In the genomic region with DNA sequence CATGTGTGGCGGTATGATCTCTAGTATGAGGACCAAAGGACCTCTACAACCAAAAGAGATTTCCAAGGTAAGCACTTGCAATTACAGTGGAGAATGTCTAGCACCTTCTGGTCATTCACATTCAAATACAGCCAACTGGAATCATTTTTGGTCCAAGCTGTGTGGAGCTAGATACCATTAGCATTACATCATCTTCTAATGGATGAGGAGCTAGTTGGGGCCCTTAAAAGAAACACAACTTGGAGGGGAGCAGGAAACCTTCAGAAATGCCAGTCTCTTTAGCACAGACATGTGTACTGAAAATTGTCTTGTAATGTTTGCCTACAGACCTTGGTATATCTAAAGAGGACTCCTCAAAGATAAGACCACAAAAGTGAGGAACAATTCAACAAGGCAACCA, we compare ENCODE assay signal across 11 cellular contexts.
A peak's percentile ranks its signal among the peaks of the same experiment; 100 is the strongest.
DNase-seq lines count a peak whose midpoint lies in the region; ATAC-seq, FAIRE-seq and TF ChIP-seq lines count a peak whose summit lies in the region.
"Had no signal": no experiment of that assay in that cellular context is flagged by ENCODE, and none has a peak within 500 bp of the region (broad histone marks: within the 10 kb centered on the region; RNA-seq: fewer than 3 reads in every experiment).

No MANE protein-coding gene starts in this region.

- CTCF ChIA-PET in H1 (lab: Charles Lee; ENCODE audit: partially characterized antibody), result interaction anchor here (0.7 kb wide), 1 partner anchor 837 kb away, joined by 3 read pairs; no protein-coding TSS in a partner anchor
- CTCF ChIA-PET in activated naive CD4-positive, alpha-beta T cell treated with anti-CD3 and anti-CD28 coated beads for 36 hours (lab: Charles Lee), result no interaction called here

- H3K27me3 ChIP-seq in BLaER1 treated with 17β-estradiol and CSF1 and Interleukin-3, amounts not matched to agents 10 nM and 100 nM, result peaks cover 0 to 11% (median 0%) of the 10 kb centered on the region in 11 experiments; a peak in 2 of 22 replicates
- no peaks in the 10 kb centered on the region for H3K27me3 ChIP-seq in H1 (replicated peaks in 1 of 4; ENCODE audit: control insufficient read depth in 3 of 4, extremely low read depth in 1 of 4, insufficient read depth in 3 of 4, low read length in 3 of 4)
- H3K27me3 ChIP-seq: ovary had no signal

- TF ChIP-seq CTCF in H1 (IDR thresholded peaks at IDR 0.05; ENCODE audit: control extremely low read depth in 1 of 3, insufficient read depth in 1 of 3, low read depth in 1 of 3, low read length in 3 of 3) (no peak), nephron (IDR thresholded peaks at IDR 0.05; ENCODE audit: unreplicated experiment in 3 of 3) (no peak)

- H3K36me3 Mint-ChIP-seq in nephron (ENCODE audit: low read depth), result no peaks in the 10 kb centered on the region
- no peaks in the 10 kb centered on the region for H3K36me3 Mint-ChIP-seq in activated naive CD4-positive, alpha-beta T cell treated with anti-CD3 and anti-CD28 coated beads, Interleukin-2, amount 50 U/mL, for 72 hours
- H3K36me3 Mint-ChIP-seq in activated naive CD4-positive, alpha-beta T cell treated with anti-CD3 and anti-CD28 coated beads for 36 hours (ENCODE audit: low read depth), result no peaks in the 10 kb centered on the region

- no peak overlapping the region for H3K4ac ChIP-seq in H1 (replicated peaks; ENCODE audit: insufficient read length, low read depth, low read length)

- peaks cover 0 to 14% of the 10 kb centered on the region in 2 experiments; a peak in 1 of 4 replicates for H3K79me2 ChIP-seq in H1 (ENCODE audit: control insufficient read depth in 1 of 2, insufficient read depth in 2 of 2, low read length in 2 of 2)

- H2BK15ac ChIP-seq in H1 (ENCODE audit: low read length), result no peak overlapping the region

- no peak for ATAC-seq in activated naive CD4-positive, alpha-beta T cell treated with anti-CD3 and anti-CD28 coated beads, Interleukin-2, amount 50 U/mL, for 72 hours
- ATAC-seq: activated CD4-positive, alpha-beta T cell treated with anti-CD3 and anti-CD28 coated beads for 36 hours had no signal

- TF ChIP-seq EP300 in H1 (IDR thresholded peaks at IDR 0.05; ENCODE audit: borderline replicate concordance in 1 of 2, low read depth in 2 of 2, low read length in 2 of 2), result no peak

- no peaks in the 10 kb centered on the region for H3K23me2 ChIP-seq in H1 (ENCODE audit: low read depth, low read length)

- intact Hi-C loops in posterior cingulate gyrus (cut with DNase I), result loop anchor here (5.0 kb wide), 1 partner anchor 506 kb away; no protein-coding TSS in a partner anchor
- intact Hi-C loops in activated naive CD4-positive, alpha-beta T cell treated with anti-CD3 and anti-CD28 coated beads for 36 hours (cut with micrococcal nuclease), result no loop called here

- H3K56ac ChIP-seq in H1 (replicated peaks; ENCODE audit: insufficient read length, low read depth, low read length), result no peak overlapping the region

- peak overlapping the region in 8 of 11 experiments; percentile 48 to 70 (median 62); a peak in 13 of 22 replicates for H3K27ac ChIP-seq in BLaER1 treated with 17β-estradiol and CSF1 and Interleukin-3, amounts not matched to agents 10 nM and 100 nM
- H3K27ac ChIP-seq in H1 (ENCODE audit: low read depth, low read length), result no peak overlapping the region

- 68% methylated on average over 1 of the region's 1 CpG; no CpG with 5 or more reads in 1 of the 2 experiments for WGBS in H1 (ENCODE audit: extremely low coverage in 1 of 2, insufficient coverage in 1 of 2, insufficient read length in 1 of 2, insufficient replicate concordance in 2 of 2, low coverage in 1 of 2, low lambda C conversion rate in 2 of 2, missing lambda C conversion rate in 1 of 2), 2 experiments

- no peaks in the 10 kb centered on the region for H3K27me3 Mint-ChIP-seq in nephron (ENCODE audit: low read depth)
- no peaks in the 10 kb centered on the region for H3K27me3 Mint-ChIP-seq in activated naive CD4-positive, alpha-beta T cell treated with anti-CD3 and anti-CD28 coated beads for 36 hours (ENCODE audit: low read depth)

- peak overlapping the region; percentile 90 to 98 (median 93) for H3K27ac Mint-ChIP-seq in nephron
- H3K27ac Mint-ChIP-seq in activated naive CD4-positive, alpha-beta T cell treated with anti-CD3 and anti-CD28 coated beads, Interleukin-2, amount 50 U/mL, for 72 hours, result no peak overlapping the region
- H3K27ac Mint-ChIP-seq in activated naive CD4-positive, alpha-beta T cell treated with anti-CD3 and anti-CD28 coated beads for 36 hours, result no peak overlapping the region
- H3K27ac Mint-ChIP-seq: activated CD4-positive, alpha-beta T cell treated with anti-CD3 and anti-CD28 coated beads for 36 hours had no signal

- H3K36me3 ChIP-seq in BLaER1 treated with 17β-estradiol and CSF1 and Interleukin-3, amounts not matched to agents 10 nM and 100 nM, result no peaks in the 10 kb centered on the region
- H3K36me3 ChIP-seq in H1 (ENCODE audit: control insufficient read depth in 2 of 4, insufficient read depth in 4 of 4, low read length in 3 of 4), result no peaks in the 10 kb centered on the region
- H3K36me3 ChIP-seq: ovary had no signal

- no peaks in the 10 kb centered on the region for H3K79me1 ChIP-seq in H1 (ENCODE audit: low read depth, low read length)

- POLR2A ChIA-PET in H1 (lab: Charles Lee; ENCODE audit: partially characterized antibody), result interaction anchor here (1.0 kb wide), 1 partner anchor 10 kb away, joined by 3 read pairs; no protein-coding TSS in a partner anchor

- no peak overlapping the region for H3K14ac ChIP-seq in H1 (ENCODE audit: insufficient read length)

- no peak overlapping the region for H3K18ac ChIP-seq in H1 (ENCODE audit: extremely low read depth, low read length)

- H2AFZ ChIP-seq in H1 (ENCODE audit: low read length), result no peak overlapping the region

- H3K4me2 ChIP-seq in BLaER1 treated with 17β-estradiol and CSF1 and Interleukin-3, amounts not matched to agents 10 nM and 100 nM, result peak overlapping the region; percentile 60 to 89 (median 78); a peak in 21 of 22 replicates
- peak overlapping the region in 1 of 2 experiments; percentile 53; a peak in 1 of 4 replicates for H3K4me2 ChIP-seq in H1 (ENCODE audit: insufficient read depth in 1 of 2, low read depth in 2 of 2, low read length in 2 of 2)

- H2BK20ac ChIP-seq in H1 (ENCODE audit: low read length), result no peak overlapping the region

- no peak for TF ChIP-seq POLR2A in H1 (IDR thresholded peaks at IDR 0.05; ENCODE audit: control extremely low read depth in 1 of 2, low read depth in 2 of 2, low read length in 2 of 2)

- peaks cover 0 to 32% (median 0%) of the 10 kb centered on the region in 11 experiments; a peak in 1 of 22 replicates for H4K20me1 ChIP-seq in BLaER1 treated with 17β-estradiol and CSF1 and Interleukin-3, amounts not matched to agents 10 nM and 100 nM
- no peaks in the 10 kb centered on the region for H4K20me1 ChIP-seq in H1 (replicated peaks in 1 of 2; ENCODE audit: control insufficient read depth in 1 of 2, insufficient read depth in 2 of 2, low read length in 2 of 2)

- peaks cover 79% of the 10 kb centered on the region for H3K4me1 Mint-ChIP-seq in nephron
- no peaks in the 10 kb centered on the region for H3K4me1 Mint-ChIP-seq in activated naive CD4-positive, alpha-beta T cell treated with anti-CD3 and anti-CD28 coated beads for 36 hours (ENCODE audit: low read depth)
- H3K4me1 Mint-ChIP-seq: activated CD4-positive, alpha-beta T cell treated with anti-CD3 and anti-CD28 coated beads for 36 hours had no signal

- no peak for TF ChIP-seq RAD21 in H1 (IDR thresholded peaks at IDR 0.05 in 1 of 2, conservative IDR thresholded peaks at IDR 0.05 in 1 of 2; ENCODE audit: low read depth in 2 of 2, low read length in 2 of 2)

- no peak overlapping the region for H4K5ac ChIP-seq in H1 (ENCODE audit: insufficient read length, low read depth, low read length)

- H3K23ac ChIP-seq in H1 (ENCODE audit: insufficient read length), result no peak overlapping the region

- H3K4me1 ChIP-seq in BLaER1 treated with 17β-estradiol and CSF1 and Interleukin-3, amounts not matched to agents 10 nM and 100 nM, result peaks cover 44 to 89% (median 66%) of the 10 kb centered on the region in 10 experiments
- peaks cover 2 to 31% (median 22%) of the 10 kb centered on the region in 4 experiments; a peak in 6 of 7 replicates for H3K4me1 ChIP-seq in H1 (replicated peaks in 1 of 4; ENCODE audit: control insufficient read depth in 3 of 4, insufficient read depth in 4 of 4, low read length in 3 of 4)

- peak overlapping the region; percentile 41 to 66 (median 55) for H3K4me3 Mint-ChIP-seq in nephron
- H3K4me3 Mint-ChIP-seq in activated naive CD4-positive, alpha-beta T cell treated with anti-CD3 and anti-CD28 coated beads for 36 hours, result no peak overlapping the region
- H3K4me3 Mint-ChIP-seq: activated CD4-positive, alpha-beta T cell treated with anti-CD3 and anti-CD28 coated beads for 36 hours had no signal

- H2AK5ac ChIP-seq in H1 (ENCODE audit: low read depth, low read length), result no peak overlapping the region

- H3K9ac ChIP-seq in BLaER1 treated with 17β-estradiol and CSF1 and Interleukin-3, amounts not matched to agents 10 nM and 100 nM, result peak overlapping the region in 4 of 11 experiments; percentile 48 to 67 (median 65); a peak in 8 of 22 replicates
- H3K9ac ChIP-seq in H1 (replicated peaks in 1 of 4; ENCODE audit: extremely low read depth in 1 of 4, low read depth in 3 of 4, low read length in 3 of 4), result no peak overlapping the region

- no peak overlapping the region for H4K91ac ChIP-seq in H1 (replicated peaks; ENCODE audit: insufficient read length, low read length)

- no peaks in the 10 kb centered on the region for H3K9me3 Mint-ChIP-seq in nephron
- peaks cover 0 to 6% of the 10 kb centered on the region in 2 donors for H3K9me3 Mint-ChIP-seq in activated naive CD4-positive, alpha-beta T cell treated with anti-CD3 and anti-CD28 coated beads, Interleukin-2, amount 50 U/mL, for 72 hours
- no peaks in the 10 kb centered on the region for H3K9me3 Mint-ChIP-seq in activated naive CD4-positive, alpha-beta T cell treated with anti-CD3 and anti-CD28 coated beads for 36 hours

- FAIRE-seq in H1 (lab: Jason Lieb, UNC), result no peak

- peak overlapping the region in 2 of 10 experiments; percentile 50 to 56; a peak in 2 of 20 replicates for H3K4me3 ChIP-seq in BLaER1 treated with 17β-estradiol and CSF1 and Interleukin-3, amounts not matched to agents 10 nM and 100 nM
- no peak overlapping the region for H3K4me3 ChIP-seq in H1 (ENCODE audit: extremely low read depth in 1 of 4, insufficient read depth in 2 of 4, low read depth in 3 of 4, low read length in 4 of 4)
- H3K4me3 ChIP-seq: ovary had no signal

- H4K8ac ChIP-seq in H1 (ENCODE audit: extremely low read depth, insufficient read depth, low read length), result no peak overlapping the region

- H2BK5ac ChIP-seq in H1 (ENCODE audit: low read depth, low read length), result no peak overlapping the region

- H3K9me3 ChIP-seq in BLaER1 treated with 17β-estradiol and CSF1 and Interleukin-3, amounts not matched to agents 10 nM and 100 nM (replicated peaks in 1 of 11), result no peaks in the 10 kb centered on the region; a peak in 1 of 22 replicates
- H3K9me3 ChIP-seq in H1 (ENCODE audit: insufficient read depth in 2 of 2, low read depth in 1 of 2, low read length in 1 of 2), result no peaks in the 10 kb centered on the region
- H3K9me3 ChIP-seq: ovary had no signal

- H2BK120ac ChIP-seq in H1 (replicated peaks; ENCODE audit: low read depth, low read length), result no peak overlapping the region

- H2BK12ac ChIP-seq in H1 (ENCODE audit: low read depth, low read length), result no peak overlapping the region

- DNase-seq in M059J (ENCODE audit: low read depth), result peak; percentile 70
- DNase-seq in H1 (ENCODE audit: low read depth in 1 of 2, low spot score in 2 of 2), result no peak
- no peak for DNase-seq in posterior cingulate gyrus
- no peak for DNase-seq in activated naive CD4-positive, alpha-beta T cell treated with anti-CD3 and anti-CD28 coated beads, Interleukin-2, amount 50 U/mL, for 72 hours (ENCODE audit: low spot score in 2 of 2)
- DNase-seq in NCI-H748 treated with DMSO at 0.1 percent for 48 hours (lab: John Stamatoyannopoulos, UW), result no peak
- DNase-seq in activated naive CD4-positive, alpha-beta T cell treated with anti-CD3 and anti-CD28 coated beads for 36 hours, result no peak
- DNase-seq: activated CD4-positive, alpha-beta T cell treated with anti-CD3 and anti-CD28 coated beads for 36 hours; effector memory CD4-positive, alpha-beta T cell; ovary had no signal

Comparison
In these comparisons a context has a peak if more than half of its experiments do, and no peak if none do; other contexts are left out.
1. H3K27ac Mint-ChIP-seq: peak in nephron (3 of 3); none in activated naive CD4-positive, alpha-beta T cell treated with anti-CD3 and anti-CD28 coated beads, Interleukin-2, amount 50 U/mL, for 72 hours (0 of 2) and activated naive CD4-positive, alpha-beta T cell treated with anti-CD3 and anti-CD28 coated beads for 36 hours (single experiment).